Comparison of ENCODE assay signal across 8 cellular contexts in the genomic region with DNA sequence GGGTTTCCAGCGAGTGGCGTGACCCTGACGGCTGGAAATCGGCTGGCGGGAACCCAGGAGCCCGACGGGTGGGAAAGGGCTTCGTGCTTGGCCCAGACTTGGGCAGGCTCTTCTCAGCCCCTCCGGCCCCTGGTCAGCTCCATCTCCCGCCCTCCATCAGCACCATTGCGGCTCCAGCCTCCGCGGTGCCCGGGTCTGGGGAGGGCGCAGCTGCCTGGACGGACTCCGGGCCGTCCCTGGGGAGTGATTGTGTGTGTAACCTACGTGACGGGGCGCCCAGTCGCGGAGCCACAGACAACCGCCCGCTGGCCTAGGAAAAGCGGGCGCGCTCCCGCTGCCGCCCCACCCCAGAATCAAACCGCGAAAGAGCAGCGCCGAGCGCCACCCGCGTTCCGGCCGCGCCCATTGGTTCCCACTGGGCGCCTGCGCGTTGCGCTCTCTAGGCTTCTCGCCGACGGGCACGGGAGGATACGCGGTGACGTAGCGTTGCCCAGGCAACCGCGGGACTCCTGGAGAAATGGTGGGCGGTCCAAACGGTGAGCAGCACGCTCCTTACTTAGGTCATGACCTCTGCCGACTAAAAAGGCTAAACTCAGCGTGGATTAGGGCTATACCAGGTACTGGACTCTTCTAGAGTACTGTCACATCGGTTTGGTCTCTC. TPM values are rescaled to one million over a fixed set of nuclear protein-coding genes. Genes with fewer than 3 reads are reported as not detected.
DNase-seq lines count a peak whose midpoint lies in the region; ATAC-seq, FAIRE-seq and TF ChIP-seq lines count a peak whose summit lies in the region.

A gene (minus strand): TSS at position 355 of the 661 bp plus-strand sequence. CDS start 394 bp downstream, outside the sequence.

- H2AFZ ChIP-seq in HepG2 (ENCODE audit: low read length) = no peak within 1 kb of the TSS

- H3K27me3 ChIP-seq in HepG2 (ENCODE audit: control insufficient read depth in 1 of 2, insufficient read depth in 2 of 2, low read length in 2 of 2) = no peaks in the 10 kb centered on the region; a peak in 1 of 5 replicates

- peak within 1 kb of the TSS in 1 of 3 experiments; percentile 7; a peak in 1 of 6 replicates for H3K4me3 ChIP-seq in HepG2 (replicated peaks in 1 of 3; ENCODE audit: insufficient read depth in 1 of 3, low read depth in 2 of 3, low read length in 3 of 3)

- BruUV-seq in HepG2 (replicated peaks; lab: Mats Ljungman, UMichigan) = no TSS peak

- intact Hi-C loops in HepG2 (cut with micrococcal nuclease; ENCODE audit: unreplicated experiment) = no loop called here

- H3K9ac ChIP-seq in HepG2 (ENCODE audit: insufficient read depth, low read depth, low read length) = no peak within 1 kb of the TSS

- H3K4me1 ChIP-seq in HepG2 (ENCODE audit: insufficient read depth, low read length) = no peaks in the 10 kb centered on the region

- in situ Hi-C loops in ACHN (cut with HindIII; ENCODE audit: low pct_ligation_motif_present, low pct_unique_long_range_greater_than_20kb, low sequenced_read_pairs) (no loop called here), HepG2 (cut with HindIII; ENCODE audit: extremely low pct_ligation_motif_present, low pct_unique_long_range_greater_than_20kb) (loop anchor here (5.0 kb wide), 1 partner anchor 408 kb away; no protein-coding TSS in a partner anchor)

- no peak for FAIRE-seq in HepG2 (lab: Jason Lieb, UNC)

- no peaks in the 10 kb centered on the region for H3K79me2 ChIP-seq in HepG2 (ENCODE audit: insufficient read depth, low read length)

- peak within 1 kb of the TSS; percentile 55 for H3K4me2 ChIP-seq in HepG2 (ENCODE audit: low read depth, low read length)

- no peak for TF ChIP-seq EP300 in HepG2 (IDR thresholded peaks at IDR 0.05; ENCODE audit: low read depth in 2 of 2, low read length in 2 of 2)
- no peak for TF ChIP-seq EP300 in HepG2 (CRISPR knock-in tag; IDR thresholded peaks at IDR 0.05; ENCODE audit: borderline replicate concordance)

- no peak for TF ChIP-seq RAD21 in HepG2 (CRISPR knock-in tag; IDR thresholded peaks at IDR 0.05)

- no peak within 1 kb of the TSS for H3K27ac ChIP-seq in HepG2 (ENCODE audit: extremely low read length, insufficient read depth, low read length)

- DNase-seq in ACHN = peak; percentile 94
- DNase-seq in NCI-H226 = peak; percentile 93
- peak; percentile 84 for DNase-seq in activated CD4-positive, alpha-beta T cell treated with anti-CD3 and anti-CD28 coated beads, Interleukin-2, amount 50 U/mL, for 1 hour
- DNase-seq in dermis microvascular lymphatic vessel endothelial cell (ENCODE audit: low read depth in 2 of 2) = peak; percentile 82 to 90
- peak; percentile 8 for DNase-seq in HepG2 (ENCODE audit: low spot score)
- peak; percentile 81 to 85 for DNase-seq in stimulated activated CD4-positive, alpha-beta T cell treated with anti-CD3 and anti-CD28 coated beads, Interleukin-2, amount 100 ng/mL, for 48 hours

- CTCF ChIA-PET in HepG2 (lab: Yijun Ruan, JAX; ENCODE audit: low intra/inter-chr PET ratio, low total read pairs) = no interaction called here

- POLR2A ChIA-PET in HepG2 (lab: Yijun Ruan, JAX) = no interaction called here

- H4K20me1 ChIP-seq in HepG2 (ENCODE audit: insufficient read depth, low read length) = no peaks in the 10 kb centered on the region

- no peak for TF ChIP-seq CTCF in HepG2 (CRISPR knock-in tag; IDR thresholded peaks at IDR 0.05)

- H3K9me3 ChIP-seq in HepG2 (ENCODE audit: low read length) = no peaks in the 10 kb centered on the region

- no peaks in the 10 kb centered on the region for H3K36me3 ChIP-seq in HepG2 (replicated peaks in 1 of 2; ENCODE audit: control insufficient read depth in 1 of 2, insufficient read depth in 2 of 2, low read length in 2 of 2)

- no peak for TF ChIP-seq POLR2A in HepG2 (IDR thresholded peaks at IDR 0.05; ENCODE audit: insufficient read depth in 1 of 2, low read depth in 2 of 2, low read length in 2 of 2)

- 52% methylated on average over 11 of the region's 60 CpGs for WGBS in HepG2 (ENCODE audit: low lambda C conversion rate)

- ATAC-seq in GM18907 (IDR thresholded peaks at IDR 0.05; ENCODE audit: unreplicated experiment) (peak; percentile 98), HG03135 (IDR thresholded peaks at IDR 0.05; ENCODE audit: unreplicated experiment) (peak; percentile 98), HepG2 (peak; percentile 67)

TF ChIP-seq in HepG2, 621 proteins besides CTCF, POLR2A, EP300 and RAD21 (continues in another document):
- TF ChIP-seq, protein P1, sequence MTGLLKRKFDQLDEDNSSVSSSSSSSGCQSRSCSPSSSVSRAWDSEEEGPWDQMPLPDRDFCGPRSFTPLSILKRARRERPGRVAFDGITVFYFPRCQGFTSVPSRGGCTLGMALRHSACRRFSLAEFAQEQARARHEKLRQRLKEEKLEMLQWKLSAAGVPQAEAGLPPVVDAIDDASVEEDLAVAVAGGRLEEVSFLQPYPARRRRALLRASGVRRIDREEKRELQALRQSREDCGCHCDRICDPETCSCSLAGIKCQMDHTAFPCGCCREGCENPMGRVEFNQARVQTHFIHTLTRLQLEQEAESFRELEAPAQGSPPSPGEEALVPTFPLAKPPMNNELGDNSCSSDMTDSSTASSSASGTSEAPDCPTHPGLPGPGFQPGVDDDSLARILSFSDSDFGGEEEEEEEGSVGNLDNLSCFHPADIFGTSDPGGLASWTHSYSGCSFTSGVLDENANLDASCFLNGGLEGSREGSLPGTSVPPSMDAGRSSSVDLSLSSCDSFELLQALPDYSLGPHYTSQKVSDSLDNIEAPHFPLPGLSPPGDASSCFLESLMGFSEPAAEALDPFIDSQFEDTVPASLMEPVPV (CRISPR knock-in tag; IDR thresholded peaks at IDR 0.05) = no peak
- no peak for TF ChIP-seq PITX1 (CRISPR knock-in tag; IDR thresholded peaks at IDR 0.05)
- TF ChIP-seq, protein P2, sequence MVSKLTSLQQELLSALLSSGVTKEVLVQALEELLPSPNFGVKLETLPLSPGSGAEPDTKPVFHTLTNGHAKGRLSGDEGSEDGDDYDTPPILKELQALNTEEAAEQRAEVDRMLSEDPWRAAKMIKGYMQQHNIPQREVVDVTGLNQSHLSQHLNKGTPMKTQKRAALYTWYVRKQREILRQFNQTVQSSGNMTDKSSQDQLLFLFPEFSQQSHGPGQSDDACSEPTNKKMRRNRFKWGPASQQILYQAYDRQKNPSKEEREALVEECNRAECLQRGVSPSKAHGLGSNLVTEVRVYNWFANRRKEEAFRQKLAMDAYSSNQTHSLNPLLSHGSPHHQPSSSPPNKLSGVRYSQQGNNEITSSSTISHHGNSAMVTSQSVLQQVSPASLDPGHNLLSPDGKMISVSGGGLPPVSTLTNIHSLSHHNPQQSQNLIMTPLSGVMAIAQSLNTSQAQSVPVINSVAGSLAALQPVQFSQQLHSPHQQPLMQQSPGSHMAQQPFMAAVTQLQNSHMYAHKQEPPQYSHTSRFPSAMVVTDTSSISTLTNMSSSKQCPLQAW (CRISPR knock-in tag; IDR thresholded peaks at IDR 0.05) = no peak
- no peak for TF ChIP-seq RXRA (CRISPR knock-in tag; IDR thresholded peaks at IDR 0.05)
- TF ChIP-seq ARNT2 (CRISPR knock-in tag; IDR thresholded peaks at IDR 0.05; ENCODE audit: low read depth) = no peak
- TF ChIP-seq ZNF468 (CRISPR knock-in tag; IDR thresholded peaks at IDR 0.05) = no peak
- no peak for TF ChIP-seq EZH2 (conservative IDR thresholded peaks at IDR 0.05; ENCODE audit: low read depth, low read length)
- TF ChIP-seq, protein P3, sequence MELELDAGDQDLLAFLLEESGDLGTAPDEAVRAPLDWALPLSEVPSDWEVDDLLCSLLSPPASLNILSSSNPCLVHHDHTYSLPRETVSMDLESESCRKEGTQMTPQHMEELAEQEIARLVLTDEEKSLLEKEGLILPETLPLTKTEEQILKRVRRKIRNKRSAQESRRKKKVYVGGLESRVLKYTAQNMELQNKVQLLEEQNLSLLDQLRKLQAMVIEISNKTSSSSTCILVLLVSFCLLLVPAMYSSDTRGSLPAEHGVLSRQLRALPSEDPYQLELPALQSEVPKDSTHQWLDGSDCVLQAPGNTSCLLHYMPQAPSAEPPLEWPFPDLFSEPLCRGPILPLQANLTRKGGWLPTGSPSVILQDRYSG (CRISPR knock-in tag; IDR thresholded peaks at IDR 0.05) = no peak

RNA-seq across cellular contexts. Expression of the gene that starts here (rescaled TPM):
- total RNA-seq in dermis microvascular lymphatic vessel endothelial cell (0.77 and 0.89 TPM in 2 replicates), HepG2 (2016; rRNA removed; fragmentation: Illumina TruSeq; extraction: Trizol) (not detected in 2 replicates)
- not detected in 2 replicates for total RNA-seq in HepG2 (2016; cell fraction: cytosol; rRNA removed; fragmentation: Illumina TruSeq; extraction: Trizol; ENCODE audit: low read depth)
- not detected in 2 replicates for total RNA-seq in HepG2 (2016; cell fraction: insoluble cytoplasmic fraction; rRNA removed; fragmentation: Illumina TruSeq; extraction: Trizol)
- not detected in 2 replicates for total RNA-seq in HepG2 (2016; cell fraction: membrane; rRNA removed; fragmentation: Illumina TruSeq; extraction: Trizol)
- total RNA-seq in HepG2 (2016; cell fraction: nucleus; rRNA removed; fragmentation: Illumina TruSeq; extraction: Trizol) = not detected in 2 replicates
- not detected in 2 replicates for polyA plus RNA-seq in HepG2 (2011; rRNA removed)
- not detected in 2 replicates for polyA plus RNA-seq in HepG2 (2011; cell fraction: cytosol; rRNA removed)
- not detected in 2 replicates for polyA plus RNA-seq in HepG2 (2011; cell fraction: nucleus; rRNA removed)
- polyA plus RNA-seq in HepG2 (2012) = not detected in 2 replicates
- polyA plus RNA-seq in HepG2 (2016; cell fraction: cytosol; fragmentation: Illumina TruSeq; extraction: Trizol; ENCODE audit: low read depth) = not detected in 2 replicates
- polyA plus RNA-seq in HepG2 (2016; cell fraction: insoluble cytoplasmic fraction; fragmentation: Illumina TruSeq; extraction: Trizol; ENCODE audit: low read depth) = not detected in 2 replicates
- not detected in 2 replicates for polyA plus RNA-seq in HepG2 (2016; cell fraction: membrane; fragmentation: Illumina TruSeq; extraction: Trizol; ENCODE audit: low read depth)
- polyA plus RNA-seq in HepG2 (2016; cell fraction: nucleus; fragmentation: Illumina TruSeq; extraction: Trizol; ENCODE audit: insufficient read depth, low read depth) = not detected in 2 replicates
- polyA minus RNA-seq in HepG2 (2011; rRNA and poly(A)+ RNA removed; ENCODE audit: low replicate concordance) = not detected in 2 replicates
- polyA minus RNA-seq in HepG2 (2011; cell fraction: cytosol; rRNA and poly(A)+ RNA removed) = not detected in 2 replicates
- polyA minus RNA-seq in HepG2 (2011; cell fraction: nucleus; rRNA and poly(A)+ RNA removed) = not detected in 2 replicates

Comparison
In these comparisons a context has a peak if more than half of its experiments do, and no peak if none do; other contexts are left out.
1. Peak in DNase-seq in dermis microvascular lymphatic vessel endothelial cell; RNA of the gene not detected or under 1 TPM.
2. Peak in DNase-seq, ATAC-seq and H3K4me2 ChIP-seq in HepG2; RNA of the gene not detected or under 1 TPM.
3. DNase-seq: peak in every context shown above with its lines; median percentile 94 in ACHN; 93 in NCI-H226; 86 in dermis microvascular lymphatic vessel endothelial cell; 84 in activated CD4-positive, alpha-beta T cell treated with anti-CD3 and anti-CD28 coated beads, Interleukin-2, amount 50 U/mL, for 1 hour; 83 in stimulated activated CD4-positive, alpha-beta T cell treated with anti-CD3 and anti-CD28 coated beads, Interleukin-2, amount 100 ng/mL, for 48 hours; 8 in HepG2.